Comparison of ENCODE assay signal across 8 cellular contexts in genomic region chr11:57530596-57531507, GRCh38.
DNase-seq lines count a peak whose midpoint lies in the region; ATAC-seq lines count a peak whose summit lies in the region.

TIMM10 (minus strand) TSS chr11:57530754; CDS start chr11:57530189, 565 bp downstream.

- DNase-seq in C1 segment of cervical spinal cord (lab: John Stamatoyannopoulos, UW), result peak; percentile 49 to 99 (median 88)
- peak; percentile 97 for DNase-seq in NCI-H748 treated with DMSO at 0.1 percent for 48 hours (lab: John Stamatoyannopoulos, UW)
- DNase-seq in activated CD4-positive, alpha-beta T cell treated with anti-CD3 and anti-CD28 coated beads, Interleukin-2, amount 50 U/mL, for 24 hours (ENCODE audit: low read depth in 1 of 2, low spot score in 1 of 2), result peak; percentile 75 to 94
- peak; percentile 89 for DNase-seq in dedifferentiated amniotic fluid mesenchymal stem cell (ENCODE audit: extremely low spot score)
- DNase-seq in left kidney (ENCODE audit: low read depth, low spot score), result peak; percentile 99
- peak; percentile 92 for DNase-seq in stimulated activated CD4-positive, alpha-beta T cell treated with anti-CD3 and anti-CD28 coated beads, Interleukin-2, amount 100 ng/mL, for 24 hours

- peak; percentile 97 for ATAC-seq in GM19372 (IDR thresholded peaks at IDR 0.05; ENCODE audit: low read depth, unreplicated experiment)
- ATAC-seq in HG03558 (IDR thresholded peaks at IDR 0.05; ENCODE audit: extremely low read depth, unreplicated experiment), result peak; percentile 98

Comparison
In these comparisons a context has a peak if more than half of its experiments do, and no peak if none do; other contexts are left out.
1. Peak in every context shown above with its lines: DNase-seq and ATAC-seq.